Comparison of ENCODE assay signal across 19 cellular contexts in genomic region chr11:29258411-29258810, GRCh38.
DNase-seq lines count a peak whose midpoint lies in the region; ATAC-seq, FAIRE-seq and TF ChIP-seq lines count a peak whose summit lies in the region.
"Had no signal": no experiment of that assay in that cellular context is flagged by ENCODE, and none has a peak within 500 bp of the region (broad histone marks: within the 10 kb centered on the region; RNA-seq: fewer than 3 reads in every experiment).

No MANE protein-coding gene starts in this region.

- BruUV-seq in A673 (replicated peaks; lab: Mats Ljungman, UMichigan) = no TSS peak

- no peaks in the 10 kb centered on the region for H3K4me1 Mint-ChIP-seq in CD4-positive, alpha-beta T cell (ENCODE audit: low read depth)
- H3K4me1 Mint-ChIP-seq: B cell; CD4-positive, alpha-beta memory T cell; CD8-positive, alpha-beta memory T cell had no signal

- intact Hi-C loops in A673 (cut with micrococcal nuclease; ENCODE audit: unreplicated experiment) = no loop called here
- intact Hi-C loops in CD4-positive, alpha-beta T cell (cut with DNase I, micrococcal nuclease) = loop anchor here in 1 of 2 experiments (10.0 kb wide), 1 partner anchor 64 kb away; no protein-coding TSS in a partner anchor

- POLR2A ChIA-PET in A673 (lab: Charles Lee; ENCODE audit: low non-redundant PET) = no interaction called here
- POLR2A ChIA-PET in CD4-positive, alpha-beta T cell (lab: Charles Lee) = no interaction called here

- no peaks in the 10 kb centered on the region for H3K27me3 ChIP-seq in A673 (replicated peaks; ENCODE audit: insufficient read depth, low read depth, low read length, poor library complexity)
- no peaks in the 10 kb centered on the region for H3K27me3 ChIP-seq in CD4-positive, alpha-beta T cell (ENCODE audit: control insufficient read depth, insufficient read depth, low read length)
- H3K27me3 ChIP-seq: BLaER1 treated with 17β-estradiol and CSF1 and Interleukin-3, amounts not matched to agents 10 nM and 100 nM had no signal

- H3K4me1 ChIP-seq in A673 (ENCODE audit: insufficient read depth, low read length, poor library complexity, severe bottlenecking) = no peaks in the 10 kb centered on the region

- TF ChIP-seq CTCF in A673 (conservative IDR thresholded peaks at IDR 0.05; ENCODE audit: low read depth, low read length) (no peak), D721Med (IDR thresholded peaks at IDR 0.05; ENCODE audit: insufficient read depth, missing control alignments) (no peak), retinal pigment epithelial cell (conservative IDR thresholded peaks at IDR 0.05; ENCODE audit: low read depth, low read length) (no peak)
- no peak for TF ChIP-seq CTCF in CD4-positive, alpha-beta T cell (IDR thresholded peaks at IDR 0.05)

- no peak overlapping the region for H3K4me3 ChIP-seq in A673 (ENCODE audit: low read depth, low read length, poor library complexity, severe bottlenecking)
- H3K4me3 ChIP-seq in retinal pigment epithelial cell (ENCODE audit: low read length) = no peak overlapping the region
- H3K4me3 ChIP-seq: BLaER1 treated with 17β-estradiol and CSF1 and Interleukin-3, amounts not matched to agents 10 nM and 100 nM had no signal

- CTCF ChIA-PET in A673 (lab: Charles Lee) = no interaction called here
- CTCF ChIA-PET in CD4-positive, alpha-beta T cell (lab: Charles Lee) = no interaction called here

- no peak for ATAC-seq in CD4-positive, alpha-beta T cell (ENCODE audit: poor library complexity)

- no peaks in the 10 kb centered on the region for H3K27me3 Mint-ChIP-seq in CD4-positive, alpha-beta T cell
- H3K27me3 Mint-ChIP-seq: B cell; CD4-positive, alpha-beta memory T cell had no signal

- H3K36me3 Mint-ChIP-seq in CD4-positive, alpha-beta T cell (ENCODE audit: low read depth) = no peaks in the 10 kb centered on the region
- H3K36me3 Mint-ChIP-seq: CD4-positive, alpha-beta memory T cell; CD8-positive, alpha-beta memory T cell had no signal

- no peak overlapping the region for H3K27ac ChIP-seq in A673 (ENCODE audit: low read depth, low read length, poor library complexity, severe bottlenecking)
- H3K27ac ChIP-seq in CD4-positive, alpha-beta T cell (ENCODE audit: low read depth, low read length) = no peak overlapping the region
- H3K27ac ChIP-seq: BLaER1 treated with 17β-estradiol and CSF1 and Interleukin-3, amounts not matched to agents 10 nM and 100 nM; C4-2B had no signal

- DNase-seq in A673 (ENCODE audit: low spot score) = peak; percentile 56
- no peak for DNase-seq in D721Med (ENCODE audit: insufficient read length, low spot score)
- DNase-seq in retinal pigment epithelial cell (ENCODE audit: low read depth) = peak; percentile 52
- no peak for DNase-seq in HPDE6-E6E7 (ENCODE audit: extremely low spot score)
- no peak for DNase-seq in CD4-positive, alpha-beta T cell
- DNase-seq: 8988T; AML-193; CD4-positive, alpha-beta memory T cell; CD8-positive, alpha-beta memory T cell; COR-L47; DMS79 treated with DMSO at 0.1 percent for 48 hours; GF-D8 had no signal

- no peak overlapping the region for H3K4me3 Mint-ChIP-seq in CD4-positive, alpha-beta T cell
- H3K4me3 Mint-ChIP-seq: B cell; CD4-positive, alpha-beta memory T cell; CD8-positive, alpha-beta memory T cell had no signal

- peaks cover 5% of the 10 kb centered on the region for H3K9me3 ChIP-seq in A673 (ENCODE audit: low read depth, low read length, poor library complexity, severe bottlenecking)
- H3K9me3 ChIP-seq in CD4-positive, alpha-beta T cell (ENCODE audit: control insufficient read depth, low read length) = no peaks in the 10 kb centered on the region

- H3K36me3 ChIP-seq in A673 (ENCODE audit: insufficient read depth, low read length, poor library complexity, severe bottlenecking) = no peaks in the 10 kb centered on the region
- H3K36me3 ChIP-seq: BLaER1 treated with 17β-estradiol and CSF1 and Interleukin-3, amounts not matched to agents 10 nM and 100 nM had no signal

- no peak overlapping the region for H3K27ac Mint-ChIP-seq in CD4-positive, alpha-beta T cell
- H3K27ac Mint-ChIP-seq: B cell; CD4-positive, alpha-beta memory T cell; CD8-positive, alpha-beta memory T cell had no signal

- FAIRE-seq in D721Med (lab: Jason Lieb, UNC) = peak; percentile 77
- FAIRE-seq: A204.1, G401.6, GM12891, GM19239 had no signal

- H3K9me3 Mint-ChIP-seq in CD4-positive, alpha-beta T cell = peaks cover 26% of the 10 kb centered on the region

Comparison
In these comparisons a context has a peak if more than half of its experiments do, and no peak if none do; other contexts are left out.
1. DNase-seq: peak in A673 (single experiment) and retinal pigment epithelial cell (single experiment); none in D721Med (single experiment), HPDE6-E6E7 (single experiment) and CD4-positive, alpha-beta T cell (0 of 10).